ENCODE assay signal across 9 cellular contexts in the genomic region with DNA sequence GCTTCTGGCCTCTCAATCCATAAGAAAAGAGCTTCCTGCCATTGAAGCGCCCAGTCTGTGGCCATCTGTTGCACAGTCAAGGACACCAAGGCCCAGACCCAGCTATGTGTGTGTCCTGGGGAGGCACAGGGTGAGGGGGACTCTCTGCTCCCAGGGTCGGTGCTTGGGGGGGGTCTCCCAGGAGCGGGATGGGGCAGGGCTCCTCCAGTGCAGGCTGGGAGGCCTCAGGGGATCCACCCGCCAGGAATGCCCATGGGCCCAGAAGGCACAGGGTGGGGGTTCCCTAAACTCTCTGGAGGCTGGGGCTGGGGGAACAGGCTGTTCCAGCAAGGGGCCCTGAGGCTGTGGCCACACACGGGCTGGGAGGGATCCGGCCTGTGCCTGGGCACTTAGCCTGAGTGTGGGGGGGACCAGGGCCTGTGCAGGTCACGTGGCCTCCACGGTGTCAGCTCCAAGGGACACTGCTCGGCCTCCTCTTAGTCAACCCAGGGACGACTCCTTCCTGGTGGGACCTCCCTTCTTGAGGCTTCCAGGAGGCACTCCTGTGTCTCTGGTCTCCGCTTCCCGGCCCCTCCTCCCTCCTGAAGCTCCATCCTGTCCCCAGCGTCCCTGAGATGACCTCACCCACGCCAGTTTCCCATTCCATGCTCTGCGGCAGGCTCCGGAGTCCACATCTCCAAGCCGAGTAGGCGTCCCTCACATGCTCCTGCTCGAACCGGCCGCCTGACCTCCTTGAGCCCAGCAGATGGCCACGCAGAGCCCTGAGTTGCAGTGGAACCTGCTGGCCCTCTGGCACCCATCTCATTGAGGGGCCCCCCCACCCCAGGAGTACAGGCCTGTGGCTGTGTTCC. TPM values are rescaled to one million over a fixed set of nuclear protein-coding genes. Genes with fewer than 3 reads are reported as not detected.
DNase-seq lines count a peak whose midpoint lies in the region; ATAC-seq, FAIRE-seq and TF ChIP-seq lines count a peak whose summit lies in the region.
"Had no signal": no experiment of that assay in that cellular context is flagged by ENCODE, and none has a peak within 500 bp of the region (broad histone marks: within the 10 kb centered on the region; RNA-seq: fewer than 3 reads in every experiment).

No MANE protein-coding gene starts in this region.

- ATAC-seq in gastrocnemius medialis (peak; percentile 69 to 70), HG03521 (IDR thresholded peaks at IDR 0.05; ENCODE audit: unreplicated experiment) (no peak)

- H3K4me3 ChIP-seq in WI38 (ENCODE audit: low read depth, low read length) (no peak overlapping the region), cardiac muscle cell (no peak overlapping the region), gastrocnemius medialis (no peak overlapping the region), ascending aorta (no peak overlapping the region)
- H3K4me3 ChIP-seq: HAP-1 had no signal

- peak; percentile 62 for DNase-seq in H54 (ENCODE audit: insufficient read length, low spot score)
- peak; percentile 62 to 71 for DNase-seq in cardiac muscle cell (ENCODE audit: low read depth in 1 of 2, low spot score in 1 of 2)
- peak in 1 of 2 donors; percentile 69 for DNase-seq in gastrocnemius medialis
- DNase-seq in NCI-H1436 treated with DMSO at 0.1 percent for 48 hours (lab: John Stamatoyannopoulos, UW) = no peak
- no peak for DNase-seq in ascending aorta (ENCODE audit: low spot score in 2 of 2)
- no peak for DNase-seq in NCI-H345 treated with DMSO at 0.1 percent for 48 hours (lab: John Stamatoyannopoulos, UW; ENCODE audit: unreplicated experiment)

- FAIRE-seq in H54 (lab: Jason Lieb, UNC) = no peak

- H3K9me3 ChIP-seq in cardiac muscle cell (ENCODE audit: low read depth) = no peaks in the 10 kb centered on the region
- H3K9me3 ChIP-seq in gastrocnemius medialis = no peaks in the 10 kb centered on the region
- H3K9me3 ChIP-seq in ascending aorta = no peaks in the 10 kb centered on the region
- H3K9me3 ChIP-seq: HAP-1 had no signal

- TF ChIP-seq POLR2A in H54 (IDR thresholded peaks at IDR 0.05; ENCODE audit: low read depth, low read length) (no peak), gastrocnemius medialis (IDR thresholded peaks at IDR 0.05) (no peak)

- H3K4me1 ChIP-seq in cardiac muscle cell (ENCODE audit: low read depth) = peaks cover 3% of the 10 kb centered on the region
- peaks cover 6 to 10% of the 10 kb centered on the region in 2 donors for H3K4me1 ChIP-seq in gastrocnemius medialis
- H3K4me1 ChIP-seq in ascending aorta = no peaks in the 10 kb centered on the region
- H3K4me1 ChIP-seq: HAP-1 had no signal

- in situ Hi-C loops in gastrocnemius medialis (cut with MboI; ENCODE audit: low sequenced_read_pairs in 4 of 4) = no loop called here

- H3K36me3 ChIP-seq in cardiac muscle cell (no peaks in the 10 kb centered on the region), gastrocnemius medialis (no peaks in the 10 kb centered on the region), ascending aorta (no peaks in the 10 kb centered on the region)
- H3K36me3 ChIP-seq: HAP-1 had no signal

- intact Hi-C loops in gastrocnemius medialis (cut with DNase I; ENCODE audit: low total_unique reads) = no loop called here
- intact Hi-C loops in ascending aorta (cut with DNase I) = no loop called here

- TF ChIP-seq CTCF in WI38 (IDR thresholded peaks at IDR 0.05; ENCODE audit: low read depth, low read length) (peak; percentile 54), cardiac muscle cell (IDR thresholded peaks at IDR 0.05; ENCODE audit: low read depth, low read length) (peak; percentile 49), gastrocnemius medialis (IDR thresholded peaks at IDR 0.05 in 4 of 5, conservative IDR thresholded peaks at IDR 0.05 in 1 of 5) (peak in 1 of 5 experiments; percentile 32), ascending aorta (IDR thresholded peaks at IDR 0.05) (peak in 1 of 3 experiments; percentile 12)

- H3K27me3 ChIP-seq in cardiac muscle cell (no peaks in the 10 kb centered on the region), gastrocnemius medialis (no peaks in the 10 kb centered on the region), ascending aorta (no peaks in the 10 kb centered on the region)

- H3K27ac ChIP-seq in cardiac muscle cell (no peak overlapping the region), gastrocnemius medialis (peak overlapping the region; percentile 56 to 67 (median 66)), ascending aorta (peak overlapping the region in 1 of 2 donors; percentile 1)

RNA-seq across cellular contexts. Expression of a gene that starts 23.1 kb away (rescaled TPM):
- total RNA-seq in cardiac muscle cell = 27.1 and 47.3 TPM in 2 replicates
- polyA plus RNA-seq in cardiac muscle cell = 20.0 and 20.3 TPM in 2 replicates
- total RNA-seq in gastrocnemius medialis = 1 to 10 TPM; 2.5 to 8.4 (median 5.8) TPM
- 29.1 TPM for total RNA-seq in ascending aorta

Comparison
In these comparisons a context has a peak if more than half of its experiments do, and no peak if none do; other contexts are left out.
1. DNase-seq: peak in H54 (single experiment) and cardiac muscle cell (2 of 2); none in NCI-H1436 treated with DMSO at 0.1 percent for 48 hours (single experiment), ascending aorta (0 of 2) and NCI-H345 treated with DMSO at 0.1 percent for 48 hours (single experiment).